In genomic region chr16:65975049-65975708, GRCh38 we compare ENCODE assay signal across 12 cellular contexts.
DNase-seq lines count a peak whose midpoint lies in the region; ATAC-seq and TF ChIP-seq lines count a peak whose summit lies in the region.
"Had no signal": no experiment of that assay in that cellular context is flagged by ENCODE, and none has a peak within 500 bp of the region (broad histone marks: within the 10 kb centered on the region; RNA-seq: fewer than 3 reads in every experiment).

No MANE protein-coding gene starts in this region.

- TF ChIP-seq CTCF in AG04450 (IDR thresholded peaks at IDR 0.05; ENCODE audit: low read depth, low read length) (no peak), RWPE1 (conservative IDR thresholded peaks at IDR 0.05; ENCODE audit: low read depth) (no peak), fibroblast of lung (conservative IDR thresholded peaks at IDR 0.05 in 1 of 2, IDR thresholded peaks at IDR 0.05 in 1 of 2; ENCODE audit: low read depth in 1 of 2, low read length in 2 of 2) (no peak), tibial nerve (IDR thresholded peaks at IDR 0.05) (no peak)

- H3K36me3 ChIP-seq in GM23248 (ENCODE audit: low read depth) (no peaks in the 10 kb centered on the region), fibroblast of lung (ENCODE audit: control insufficient read depth, insufficient read depth, low read length) (no peaks in the 10 kb centered on the region), tibial nerve (no peaks in the 10 kb centered on the region)
- H3K36me3 ChIP-seq: upper lobe of right lung had no signal

- H3K79me2 ChIP-seq in GM23248 (ENCODE audit: insufficient read depth) (no peaks in the 10 kb centered on the region), fibroblast of lung (ENCODE audit: control insufficient read depth, insufficient read depth, low read length) (no peaks in the 10 kb centered on the region)

- H3K4me3 ChIP-seq in AG04450 (ENCODE audit: low read depth, low read length) (no peak overlapping the region), GM23248 (no peak overlapping the region), fibroblast of lung (replicated peaks in 1 of 4; ENCODE audit: control extremely low read depth in 1 of 4, insufficient read depth in 1 of 4, low read depth in 3 of 4, low read length in 4 of 4) (no peak overlapping the region), tibial nerve (no peak overlapping the region), right cardiac atrium (ENCODE audit: low read length) (no peak overlapping the region)
- H3K4me3 ChIP-seq: upper lobe of right lung had no signal

- H3K4me2 ChIP-seq in GM23248 (ENCODE audit: unreplicated experiment) = peak overlapping the region; percentile 20
- no peak overlapping the region for H3K4me2 ChIP-seq in fibroblast of lung (ENCODE audit: extremely low read depth, insufficient read depth, low read length)

- H3K27ac ChIP-seq in AG04450 (ENCODE audit: low read depth, low read length) (no peak overlapping the region), GM23248 (no peak overlapping the region), RWPE1 (no peak overlapping the region), fibroblast of lung (ENCODE audit: insufficient read depth, low read length) (no peak overlapping the region), tibial nerve (no peak overlapping the region), right cardiac atrium (ENCODE audit: low read length) (no peak overlapping the region)
- H3K27ac ChIP-seq: upper lobe of right lung had no signal

- H3K9ac ChIP-seq in GM23248 = no peak overlapping the region
- no peak overlapping the region for H3K9ac ChIP-seq in fibroblast of lung (ENCODE audit: insufficient read depth, low read length)

- H4K20me1 ChIP-seq in GM23248 (ENCODE audit: insufficient read depth) (no peaks in the 10 kb centered on the region), fibroblast of lung (ENCODE audit: control insufficient read depth, extremely low read depth, insufficient read depth, low read length) (no peaks in the 10 kb centered on the region)

- H3K4me1 ChIP-seq in GM23248 (ENCODE audit: insufficient read depth) = peaks cover 10% of the 10 kb centered on the region; the same call in 1 of the 2 replicates
- no peaks in the 10 kb centered on the region for H3K4me1 ChIP-seq in fibroblast of lung (ENCODE audit: control insufficient read depth, extremely low read depth, insufficient read depth, low read length)
- H3K4me1 ChIP-seq in tibial nerve = no peaks in the 10 kb centered on the region
- no peaks in the 10 kb centered on the region for H3K4me1 ChIP-seq in right cardiac atrium (ENCODE audit: control insufficient read depth, insufficient read depth, low read length)
- H3K4me1 ChIP-seq: upper lobe of right lung had no signal

- intact Hi-C loops in right cardiac atrium (cut with DNase I) = no loop called here

- H3K9me3 ChIP-seq in AG04450 (ENCODE audit: control insufficient read depth, insufficient read depth, low read length) (no peaks in the 10 kb centered on the region; the same call in 1 of the 2 replicates), GM23248 (ENCODE audit: low read depth) (no peaks in the 10 kb centered on the region), fibroblast of lung (ENCODE audit: control insufficient read depth, insufficient read depth, low read depth, low read length) (no peaks in the 10 kb centered on the region), tibial nerve (peaks cover 0 to 8% (median 3%) of the 10 kb centered on the region in 4 donors), right cardiac atrium (ENCODE audit: control insufficient read depth, low read length) (no peaks in the 10 kb centered on the region)
- H3K9me3 ChIP-seq: upper lobe of right lung had no signal

- POLR2A ChIA-PET in AG04450 (lab: Yijun Ruan, JAX) (no interaction called here), RWPE1 (lab: Yijun Ruan, JAX; ENCODE audit: low non-redundant PET) (no interaction called here)

- 69 to 70% methylated on average over 7 of the region's 7 CpGs for WGBS in GM23248 (ENCODE audit: low coverage in 1 of 2, low lambda C conversion rate in 2 of 2, missing lambda C conversion rate in 2 of 2), 2 experiments
- WGBS in tibial nerve, 2 donors = 90 to 92% methylated on average over 7 of the region's 7 CpGs
- WGBS in right cardiac atrium = 89% methylated on average over 7 of the region's 7 CpGs

- TF ChIP-seq EP300 in tibial nerve (IDR thresholded peaks at IDR 0.05) = no peak

- DNase-seq in AG04450 (ENCODE audit: low read depth, low spot score) (peak; percentile 50), GM23248 (peak; percentile 78), RWPE1 (ENCODE audit: low spot score) (peak; percentile 13), fibroblast of lung (ENCODE audit: low read depth in 2 of 2) (peak; percentile 71 to 83), tibial nerve (ENCODE audit: low spot score in 2 of 2) (no peak), right cardiac atrium (no peak)
- DNase-seq: cortex of kidney, NCI-H2081 treated with DMSO at 0.1 percent for 48 hours, occipital lobe, upper lobe of right lung had no signal

- ATAC-seq in GM21528 (IDR thresholded peaks at IDR 0.05; ENCODE audit: low FRiP score, unreplicated experiment) (no peak), HG03280 (IDR thresholded peaks at IDR 0.05; ENCODE audit: unreplicated experiment) (no peak), right cardiac atrium (no peak)
- ATAC-seq: upper lobe of right lung had no signal

- in situ Hi-C loops in GM23248 (cut with MboI) = no loop called here

- H3K9me2 ChIP-seq in GM23248 (ENCODE audit: insufficient read depth) = no peaks in the 10 kb centered on the region

- no peak overlapping the region for H2AFZ ChIP-seq in GM23248
- no peak overlapping the region for H2AFZ ChIP-seq in fibroblast of lung (ENCODE audit: low read length)

- no peak for TF ChIP-seq POLR2A in tibial nerve (IDR thresholded peaks at IDR 0.05)

- H3F3A ChIP-seq in GM23248 (ENCODE audit: insufficient read depth) = no peaks in the 10 kb centered on the region

- H3K27me3 ChIP-seq in AG04450 (ENCODE audit: control insufficient read depth, insufficient read depth, low read length) (no peaks in the 10 kb centered on the region), GM23248 (replicated peaks; ENCODE audit: insufficient read depth) (no peaks in the 10 kb centered on the region), fibroblast of lung (ENCODE audit: control insufficient read depth, insufficient read depth, low read length) (no peaks in the 10 kb centered on the region), tibial nerve (no peaks in the 10 kb centered on the region), right cardiac atrium (ENCODE audit: control insufficient read depth, insufficient read depth) (no peaks in the 10 kb centered on the region)
- H3K27me3 ChIP-seq: upper lobe of right lung had no signal

- CTCF ChIA-PET in AG04450 (lab: Charles Lee) = no interaction called here
- CTCF ChIA-PET in RWPE1 (lab: Yijun Ruan, JAX) = no interaction called here

Comparison
In these comparisons a context has a peak if more than half of its experiments do, and no peak if none do; other contexts are left out.
1. DNase-seq: peak in AG04450 (single experiment), GM23248 (single experiment), RWPE1 (single experiment) and fibroblast of lung (2 of 2); none in tibial nerve (0 of 2) and right cardiac atrium (0 of 3).